Comparison of ENCODE assay signal across 36 cellular contexts in the genomic region with DNA sequence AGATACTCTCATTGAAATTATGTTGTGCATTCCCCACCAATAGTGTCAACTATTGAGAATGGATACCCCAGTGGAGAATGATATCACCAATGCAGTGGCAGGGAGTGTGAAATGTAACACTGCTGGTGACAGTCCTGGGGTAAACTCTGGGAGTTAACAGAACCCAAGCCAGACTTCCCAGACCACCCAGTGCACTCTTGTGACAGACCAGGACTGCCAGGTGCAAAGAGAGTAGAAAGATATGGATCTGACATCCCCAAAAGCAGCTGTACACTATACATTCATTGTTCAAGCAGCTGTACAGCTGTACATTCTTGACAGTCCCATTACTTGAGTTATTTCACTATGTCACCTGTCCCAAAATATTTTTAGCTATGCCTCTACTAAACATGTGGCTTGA.
"Had no signal": no experiment of that assay in that cellular context is flagged by ENCODE, and none has a peak within 500 bp of the region (broad histone marks: within the 10 kb centered on the region; RNA-seq: fewer than 3 reads in every experiment).

No MANE protein-coding gene starts in this region.

- H3K36me3 Mint-ChIP-seq: activated CD4-positive, alpha-beta memory T cell treated with anti-CD3 and anti-CD28 coated beads for 36 hours; activated CD8-positive, alpha-beta memory T cell treated with anti-CD3 and anti-CD28 coated beads, Interleukin-2, amount 10 ng/mL, durations not matched to agents 7 days and 5 days; activated naive CD4-positive, alpha-beta T cell treated with anti-CD3 and anti-CD28 coated beads, Interleukin-2, amount 50 U/mL, for 72 hours; activated naive CD8-positive, alpha-beta T cell treated with anti-CD3 and anti-CD28 coated beads for 36 hours; brain had no signal

- H3K4me1 ChIP-seq: adrenal gland, ascending aorta had no signal

- ATAC-seq: activated CD8-positive, alpha-beta memory T cell treated with anti-CD3 and anti-CD28 coated beads, Interleukin-2, amount 10 ng/mL, durations not matched to agents 7 days and 5 days; activated CD8-positive, alpha-beta T cell treated with anti-CD3 and anti-CD28 coated beads, Interleukin-2, amount 10 ng/mL, durations not matched to agents 7 days and 5 days; activated naive CD4-positive, alpha-beta T cell treated with anti-CD3 and anti-CD28 coated beads, Interleukin-2, amount 50 U/mL, for 72 hours; activated T-cell treated with anti-CD3 and anti-CD28 coated beads, Interleukin-2, amount 50 U/mL, for 72 hours; activated T-helper 17 cell treated with anti-CD3 and anti-CD28 coated beads, Interleukin-2, amount 50 U/mL, for 72 hours had no signal

- H3K4me3 ChIP-seq: adrenal gland, ascending aorta, cardiac muscle cell had no signal

- H3K27me3 ChIP-seq: adrenal gland, ascending aorta, cardiac muscle cell had no signal

- H3K9me3 ChIP-seq: adrenal gland, ascending aorta had no signal

- H3K36me3 ChIP-seq: adrenal gland, ascending aorta, cardiac muscle cell had no signal

- H3K4me3 Mint-ChIP-seq: activated B cell treated with CpG ODN at 0.5 μM for 24 hours; activated CD4-positive, alpha-beta memory T cell treated with anti-CD3 and anti-CD28 coated beads for 36 hours; activated CD4-positive, alpha-beta T cell treated with anti-CD3 and anti-CD28 coated beads, Interleukin-2, amount 10 ng/mL, durations not matched to agents 24 days and 14 days; activated CD8-positive, alpha-beta memory T cell treated with anti-CD3 and anti-CD28 coated beads, Interleukin-2, amount 10 ng/mL, durations not matched to agents 7 days and 5 days; activated CD8-positive, alpha-beta T cell treated with anti-CD3 and anti-CD28 coated beads, Interleukin-2, amount 10 ng/mL, durations not matched to agents 7 days and 5 days; activated naive CD4-positive, alpha-beta T cell treated with anti-CD3 and anti-CD28 coated beads for 36 hours; activated naive CD8-positive, alpha-beta T cell treated with anti-CD3 and anti-CD28 coated beads for 36 hours; activated T-cell treated with anti-CD3 and anti-CD28 coated beads, Interleukin-2, amount 50 U/mL, for 24 hours; activated T-cell treated with anti-CD3 and anti-CD28 coated beads, Interleukin-2, amount 50 U/mL, for 72 hours; activated T-helper 1 cell treated with anti-CD3 and anti-CD28 coated beads, Interleukin-12 subunit alpha, Interleukin-12 subunit beta, Interleukin-2, Interleukin-4 antibody, amounts not matched to agents 30 ng/mL and 10 ng/mL and 1 ng/mL, durations not matched to agents 14 hours and 24 hours and 36 hours; activated T-helper 17 cell treated with anti-CD3 and anti-CD28 coated beads, Interleukin-2, amount 50 U/mL, for 72 hours; brain; central memory CD8-positive, alpha-beta T cell; T-helper 1 cell treated with Interleukin-12 subunit alpha and Interleukin-12 subunit beta and Interleukin-4 antibody, amounts not matched to agents 30 μg/mL and 1 μg/mL, for 36 hours; T-helper 2 cell treated with Interferon-gamma antibody and Interleukin-4, amounts not matched to agents 5 μg/mL and 100 μg/mL, for 36 hours had no signal

- H3K4me1 Mint-ChIP-seq: activated B cell treated with CpG ODN at 0.5 μM for 24 hours; activated CD4-positive, alpha-beta T cell treated with anti-CD3 and anti-CD28 coated beads, Interleukin-2, amount 10 ng/mL, durations not matched to agents 24 days and 14 days; activated CD8-positive, alpha-beta memory T cell treated with anti-CD3 and anti-CD28 coated beads, Interleukin-2, amount 10 ng/mL, durations not matched to agents 7 days and 5 days; activated naive CD8-positive, alpha-beta T cell treated with anti-CD3 and anti-CD28 coated beads for 36 hours; activated T-helper 17 cell treated with anti-CD3 and anti-CD28 coated beads, Interleukin-2, amount 50 U/mL, for 72 hours; central memory CD8-positive, alpha-beta T cell had no signal

- DNase-seq: activated B cell treated with CpG ODN at 0.5 μM for 24 hours; activated CD4-positive, alpha-beta memory T cell treated with anti-CD3 and anti-CD28 coated beads for 36 hours; activated CD4-positive, alpha-beta T cell treated with anti-CD3 and anti-CD28 coated beads for 4 hours; activated CD4-positive, alpha-beta T cell treated with anti-CD3 and anti-CD28 coated beads, Interleukin-2, amount 10 ng/mL, durations not matched to agents 24 days and 14 days; activated CD4-positive, alpha-beta T cell treated with anti-CD3 and anti-CD28 coated beads, Interleukin-2, amount 50 U/mL, for 1 hour; activated CD4-positive, alpha-beta T cell treated with anti-CD3 and anti-CD28 coated beads, Interleukin-2, amount 50 U/mL, for 4 hours; activated CD4-positive, CD25-positive, alpha-beta regulatory T cell treated with anti-CD3 and anti-CD28 coated beads, Interleukin-2, amount 50 U/mL, for 72 hours; activated CD8-positive, alpha-beta memory T cell treated with anti-CD3 and anti-CD28 coated beads for 24 hours; activated CD8-positive, alpha-beta memory T cell treated with anti-CD3 and anti-CD28 coated beads, Interleukin-2, amount 10 ng/mL, durations not matched to agents 7 days and 5 days; activated CD8-positive, alpha-beta memory T cell treated with anti-CD3 and anti-CD28 coated beads, Interleukin-2, amount 50 U/mL, for 48 hours; activated CD8-positive, alpha-beta T cell treated with anti-CD3 and anti-CD28 coated beads, Interleukin-2, amount 10 ng/mL, durations not matched to agents 7 days and 5 days; activated effector memory CD4-positive, alpha-beta T cell treated with anti-CD3 and anti-CD28 coated beads, Interleukin-2, amount 50 U/mL, for 16 hours; activated gamma-delta T cell treated with Interleukin-2 at 50 U/mL for 16 hours; activated naive CD4-positive, alpha-beta T cell; activated naive CD4-positive, alpha-beta T cell treated with anti-CD3 and anti-CD28 coated beads for 36 hours; activated naive CD4-positive, alpha-beta T cell treated with anti-CD3 and anti-CD28 coated beads, Interleukin-2, amount 50 U/mL, for 16 hours; activated naive CD8-positive, alpha-beta T cell treated with anti-CD3 and anti-CD28 coated beads for 36 hours; activated T-cell treated with anti-CD3 and anti-CD28 coated beads, Interleukin-2, amount 50 U/mL, for 24 hours; activated T-cell treated with anti-CD3 and anti-CD28 coated beads, Interleukin-2, amount 50 U/mL, for 72 hours; adrenal gland; amniotic stem cell; caudate nucleus; cerebellar nuclear complex; T-helper 1 cell; T-helper 2 cell; T-helper 9 cell had no signal

- H3K27me3 Mint-ChIP-seq: activated B cell treated with CpG ODN at 0.5 μM for 24 hours; activated CD4-positive, alpha-beta T cell treated with anti-CD3 and anti-CD28 coated beads, Interleukin-2, amount 10 ng/mL, durations not matched to agents 24 days and 14 days; brain; central memory CD8-positive, alpha-beta T cell had no signal

- H3K9me3 Mint-ChIP-seq: activated CD4-positive, alpha-beta memory T cell treated with anti-CD3 and anti-CD28 coated beads for 36 hours; activated CD4-positive, alpha-beta T cell treated with anti-CD3 and anti-CD28 coated beads, Interleukin-2, amount 10 ng/mL, durations not matched to agents 24 days and 14 days; activated naive CD4-positive, alpha-beta T cell treated with anti-CD3 and anti-CD28 coated beads for 36 hours; activated naive CD8-positive, alpha-beta T cell treated with anti-CD3 and anti-CD28 coated beads for 36 hours; activated T-cell treated with anti-CD3 and anti-CD28 coated beads, Interleukin-2, amount 50 U/mL, for 24 hours; activated T-cell treated with anti-CD3 and anti-CD28 coated beads, Interleukin-2, amount 50 U/mL, for 72 hours; activated T-helper 1 cell treated with anti-CD3 and anti-CD28 coated beads, Interleukin-12 subunit alpha, Interleukin-12 subunit beta, Interleukin-2, Interleukin-4 antibody, amounts not matched to agents 30 ng/mL and 10 ng/mL and 1 ng/mL, durations not matched to agents 14 hours and 24 hours and 36 hours; activated T-helper 17 cell treated with anti-CD3 and anti-CD28 coated beads, Interleukin-2, amount 50 U/mL, for 72 hours; T-helper 1 cell treated with Interleukin-12 subunit alpha and Interleukin-12 subunit beta and Interleukin-4 antibody, amounts not matched to agents 30 μg/mL and 1 μg/mL, for 36 hours; T-helper 2 cell treated with Interferon-gamma antibody and Interleukin-4, amounts not matched to agents 5 μg/mL and 100 μg/mL, for 36 hours had no signal

- H3K27ac ChIP-seq: adrenal gland, ascending aorta, cardiac muscle cell, VCaP had no signal
